In the genomic region with DNA sequence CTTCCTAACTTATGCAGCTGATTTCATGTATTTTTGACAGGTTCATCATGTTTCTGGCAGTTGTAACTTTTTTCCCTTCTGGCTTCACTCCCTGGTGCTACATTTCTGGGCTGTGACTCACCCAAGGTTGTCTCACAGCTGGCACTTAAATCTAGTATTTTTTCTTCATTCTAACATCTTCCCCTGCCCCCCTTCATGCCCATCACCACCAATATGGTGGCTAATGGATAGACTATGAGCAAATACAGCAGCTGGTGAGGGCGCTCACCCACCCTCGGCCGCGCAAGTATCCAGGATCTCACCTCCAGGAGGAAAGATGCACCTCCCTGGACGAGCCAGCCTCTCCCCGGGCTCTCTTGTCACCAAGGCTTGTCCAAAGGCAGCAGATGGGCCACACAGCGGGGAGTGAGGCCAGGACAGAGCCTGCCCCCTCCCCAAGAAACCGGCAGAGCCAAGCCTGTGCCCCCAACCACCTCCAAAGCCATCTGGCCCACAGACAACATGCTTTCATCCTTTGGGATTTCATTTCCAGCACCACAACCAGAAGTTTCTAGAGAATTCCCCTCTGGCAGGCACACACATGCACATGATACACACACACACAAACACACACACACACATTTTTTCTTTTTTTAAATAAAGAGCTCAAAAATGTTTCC, we compare ENCODE assay signal across 9 cellular contexts. TPM values are rescaled to one million over a fixed set of nuclear protein-coding genes. Genes with fewer than 3 reads are reported as not detected.
A peak's percentile ranks its signal among the peaks of the same experiment; 100 is the strongest.
DNase-seq lines count a peak whose midpoint lies in the region; TF ChIP-seq lines count a peak whose summit lies in the region.
"Had no signal": no experiment of that assay in that cellular context is flagged by ENCODE, and none has a peak within 500 bp of the region (broad histone marks: within the 10 kb centered on the region; RNA-seq: fewer than 3 reads in every experiment).

No MANE protein-coding gene starts in this region.

- no peak overlapping the region for H2BK120ac ChIP-seq in H9 (ENCODE audit: low read depth, low read length, poor library complexity, severe bottlenecking)

- H3K27ac Mint-ChIP-seq in H9: no peak overlapping the region

- intact Hi-C loops in prostate gland (cut with DNase I): no loop called here

- H4K20me1 ChIP-seq in SK-N-SH (ENCODE audit: insufficient read depth) (no peaks in the 10 kb centered on the region), H9 (ENCODE audit: control insufficient read depth, insufficient read depth, insufficient read length) (no peaks in the 10 kb centered on the region)

- no peak overlapping the region for H3K4ac ChIP-seq in H9 (ENCODE audit: low read depth, low read length)

- H3K4me3 ChIP-seq in SK-N-SH (ENCODE audit: low read depth in 2 of 2, low read length in 1 of 2): no peak overlapping the region
- no peak overlapping the region for H3K4me3 ChIP-seq in fibroblast of villous mesenchyme (ENCODE audit: low read depth, low read length)
- H3K4me3 ChIP-seq in prostate gland: no peak overlapping the region

- no peak for TF ChIP-seq POLR2A in prostate gland (IDR thresholded peaks at IDR 0.05)

- TF ChIP-seq CTCF in SK-N-SH (IDR thresholded peaks at IDR 0.05): no peak
- no peak for TF ChIP-seq CTCF in fibroblast of villous mesenchyme (IDR thresholded peaks at IDR 0.05; ENCODE audit: insufficient read depth, low read depth, low read length)
- TF ChIP-seq CTCF in prostate gland (IDR thresholded peaks at IDR 0.05): no peak
- TF ChIP-seq CTCF in H9 (conservative IDR thresholded peaks at IDR 0.05): no peak

- no peak overlapping the region for H2AK5ac ChIP-seq in H9 (ENCODE audit: insufficient read length, low read length)

- H3K4me1 Mint-ChIP-seq in H9: peaks cover 4 to 8% of the 10 kb centered on the region in 2 experiments; a peak in 3 of 4 replicates

- H4K5ac ChIP-seq in H9 (ENCODE audit: insufficient read length, low read depth, low read length): no peak overlapping the region

- H3K14ac ChIP-seq in H9 (ENCODE audit: insufficient read depth, low read length): no peak overlapping the region; the same call in 1 of the 2 replicates

- DNase-seq in ELR (ENCODE audit: low read depth): peak; percentile 81
- DNase-seq in SK-N-SH: peak; percentile 17
- peak; percentile 77 for DNase-seq in fibroblast of villous mesenchyme (ENCODE audit: low read depth)
- peak; percentile 69 for DNase-seq in renal cortical epithelial cell (ENCODE audit: low read depth)
- no peak for DNase-seq in stimulated activated CD4-positive, alpha-beta T cell treated with anti-CD3 and anti-CD28 coated beads, Interleukin-4, amount 100 ng/mL, for 4 hours
- no peak for DNase-seq in prostate gland (ENCODE audit: low spot score)
- no peak for DNase-seq in HuH-7.5 (ENCODE audit: low spot score)
- no peak for DNase-seq in H9
- DNase-seq: activated CD4-positive, CD25-positive, alpha-beta regulatory T cell had no signal

- no peak overlapping the region for H2BK5ac ChIP-seq in H9 (ENCODE audit: insufficient read length, low read length)

- 48% methylated on average over 3 of the region's 8 CpGs for WGBS in SK-N-SH (ENCODE audit: low lambda C conversion rate)
- 79% methylated on average over 8 of the region's 8 CpGs for WGBS in prostate gland
- WGBS in H9 (ENCODE audit: extremely low coverage, insufficient read length, low lambda C conversion rate): no CpG with 5 or more reads among the region's 8 CpGs

- H2BK12ac ChIP-seq in H9 (ENCODE audit: insufficient read length, low read depth, low read length): no peak overlapping the region

- H3F3A ChIP-seq in SK-N-SH (replicated peaks; ENCODE audit: insufficient read depth): peaks cover 30% of the 10 kb centered on the region

- H3K27me3 Mint-ChIP-seq in H9 (ENCODE audit: low read depth): peaks cover 21% of the 10 kb centered on the region

- no peak overlapping the region for H3K56ac ChIP-seq in H9 (ENCODE audit: insufficient read length, low read depth, low read length)

- H4K91ac ChIP-seq in H9 (ENCODE audit: insufficient read length, low read depth, low read length): no peak overlapping the region

- H3K9me2 ChIP-seq in SK-N-SH: no peaks in the 10 kb centered on the region

- H3K9me3 Mint-ChIP-seq in H9: no peaks in the 10 kb centered on the region

- H3K79me1 ChIP-seq in H9 (ENCODE audit: insufficient read depth, low read depth, low read length, poor library complexity, severe bottlenecking): no peaks in the 10 kb centered on the region

- H2BK15ac ChIP-seq in H9 (ENCODE audit: low read depth, low read length): no peak overlapping the region

- CTCF ChIA-PET in SK-N-SH (lab: Yijun Ruan, JAX): interaction anchor here (1.2 kb wide), 2 partner anchors 21 to 64 kb away, joined by 4 to 5 read pairs; no protein-coding TSS in a partner anchor

- no peak overlapping the region for H4K8ac ChIP-seq in H9 (replicated peaks; ENCODE audit: insufficient read length, low read depth, low read length)

- no peak overlapping the region for H3K23ac ChIP-seq in H9 (ENCODE audit: insufficient read length, low read depth, low read length)

- H3T11ph ChIP-seq in H9 (ENCODE audit: low read length): no peak overlapping the region

- H3K27me3 ChIP-seq in SK-N-SH (ENCODE audit: insufficient read depth) (no peaks in the 10 kb centered on the region), prostate gland (replicated peaks; ENCODE audit: insufficient read depth) (no peaks in the 10 kb centered on the region), H9 (ENCODE audit: insufficient read depth, low read length) (no peaks in the 10 kb centered on the region; the same call in 1 of the 2 replicates)

- H2AFZ ChIP-seq in SK-N-SH (ENCODE audit: low read depth) (no peak overlapping the region), H9 (ENCODE audit: low read length) (no peak overlapping the region)

- H3K79me2 ChIP-seq in SK-N-SH (ENCODE audit: insufficient read depth): no peaks in the 10 kb centered on the region
- H3K79me2 ChIP-seq in H9 (ENCODE audit: insufficient read depth, low read length): no peaks in the 10 kb centered on the region

- no peak overlapping the region for H2BK20ac ChIP-seq in H9 (ENCODE audit: low read depth, low read length, poor library complexity, severe bottlenecking)

- H3K23me2 ChIP-seq in H9 (ENCODE audit: insufficient read length, low read depth, low read length, poor library complexity, severe bottlenecking): no peaks in the 10 kb centered on the region

- no peak overlapping the region for H3K18ac ChIP-seq in H9 (ENCODE audit: insufficient read length, low read depth, low read length)

- H3K36me3 Mint-ChIP-seq in H9 (ENCODE audit: insufficient read depth in 1 of 3, low read depth in 3 of 3): no peaks in the 10 kb centered on the region

- no peak overlapping the region for H3K4me3 Mint-ChIP-seq in H9

- no peak for TF ChIP-seq RAD21 in SK-N-SH (IDR thresholded peaks at IDR 0.05; ENCODE audit: low read length)

- H3K4me1 ChIP-seq in SK-N-SH (ENCODE audit: control insufficient read depth in 1 of 2, insufficient read depth in 2 of 2, low read depth in 1 of 2, low read length in 1 of 2) (peaks cover 26 to 41% of the 10 kb centered on the region in 2 experiments; a peak in 3 of 4 replicates), prostate gland (replicated peaks) (no peaks in the 10 kb centered on the region), H9 (ENCODE audit: insufficient read depth, low read length) (no peaks in the 10 kb centered on the region)

- POLR2A ChIA-PET in SK-N-SH (lab: Yijun Ruan, JAX): no interaction called here

- H3K4me2 ChIP-seq in SK-N-SH (peak overlapping the region; percentile 51; the same call in 1 of the 2 replicates), H9 (ENCODE audit: insufficient read depth, insufficient read length, low read length) (no peak overlapping the region)

- H3K9me3 ChIP-seq in SK-N-SH (no peaks in the 10 kb centered on the region), prostate gland (no peaks in the 10 kb centered on the region), H9 (ENCODE audit: control insufficient read depth, low read depth, low read length) (no peaks in the 10 kb centered on the region)

- peak in 1 of 2 experiments; percentile 89; a peak in 2 of 4 replicates for TF ChIP-seq EP300 in SK-N-SH (IDR thresholded peaks at IDR 0.05; ENCODE audit: borderline replicate concordance in 1 of 2, low read depth in 1 of 2, low read length in 1 of 2)

- H3K9ac ChIP-seq in SK-N-SH: no peak overlapping the region
- H3K9ac ChIP-seq in H9 (ENCODE audit: extremely low read depth, insufficient read length, low read length): no peak overlapping the region

- H3K36me3 ChIP-seq in SK-N-SH (replicated peaks in 1 of 2; ENCODE audit: control insufficient read depth in 1 of 2, insufficient read depth in 2 of 2, low read length in 1 of 2): no peaks in the 10 kb centered on the region
- H3K36me3 ChIP-seq in prostate gland: no peaks in the 10 kb centered on the region

- H3K27ac ChIP-seq in SK-N-SH (ENCODE audit: low read depth in 2 of 2, low read length in 1 of 2) (peak overlapping the region; percentile 0 to 46; a peak in 2 of 4 replicates), prostate gland (peak overlapping the region in 1 of 2 donors; percentile 35), H9 (ENCODE audit: insufficient read length, low read depth, low read length) (no peak overlapping the region)

TF ChIP-seq in SK-N-SH, 30 proteins besides CTCF, POLR2A, EP300 and RAD21 (continues in another document):
- TF ChIP-seq YY1 (IDR thresholded peaks at IDR 0.05; ENCODE audit: low read depth) (peak; percentile 67; the same call in 1 of the 2 replicates), FOSL2 (IDR thresholded peaks at IDR 0.05; ENCODE audit: borderline replicate concordance, low read depth) (peak; percentile 88), FOXM1 (IDR thresholded peaks at IDR 0.05; ENCODE audit: low read depth) (peak; percentile 31; the same call in 1 of the 2 replicates), TCF12 (IDR thresholded peaks at IDR 0.05) (peak; percentile 96), SIN3A (IDR thresholded peaks at IDR 0.05; ENCODE audit: borderline replicate concordance, low read depth, low read length) (peak; percentile 79; the same call in 1 of the 2 replicates), JUND (IDR thresholded peaks at IDR 0.05) (peak; percentile 85), NRF1 (IDR thresholded peaks at IDR 0.05; ENCODE audit: low read depth, low read length) (no peak)
- TF ChIP-seq, protein P1, sequence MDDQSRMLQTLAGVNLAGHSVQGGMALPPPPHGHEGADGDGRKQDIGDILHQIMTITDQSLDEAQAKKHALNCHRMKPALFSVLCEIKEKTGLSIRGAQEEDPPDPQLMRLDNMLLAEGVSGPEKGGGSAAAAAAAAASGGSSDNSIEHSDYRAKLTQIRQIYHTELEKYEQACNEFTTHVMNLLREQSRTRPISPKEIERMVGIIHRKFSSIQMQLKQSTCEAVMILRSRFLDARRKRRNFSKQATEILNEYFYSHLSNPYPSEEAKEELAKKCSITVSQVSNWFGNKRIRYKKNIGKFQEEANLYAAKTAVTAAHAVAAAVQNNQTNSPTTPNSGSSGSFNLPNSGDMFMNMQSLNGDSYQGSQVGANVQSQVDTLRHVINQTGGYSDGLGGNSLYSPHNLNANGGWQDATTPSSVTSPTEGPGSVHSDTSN (IDR thresholded peaks at IDR 0.05): peak; percentile 91

RNA-seq across cellular contexts. Expression of a gene that starts 39.1 kb away (rescaled TPM):
- polyA plus RNA-seq in SK-N-SH (2012; rRNA removed): 5.6 and 6.4 TPM in 2 replicates
- 2.9 and 4.3 TPM in 2 replicates for polyA plus RNA-seq in SK-N-SH (2012; cell fraction: cytosol; rRNA removed)
- polyA plus RNA-seq in SK-N-SH (2012; cell fraction: nucleus; rRNA removed): 7.0 and 7.3 TPM in 2 replicates
- total RNA-seq in fibroblast of villous mesenchyme (6.8 and 9.1 TPM in 2 replicates), renal cortical epithelial cell (4.3 and 12.9 TPM in 2 replicates), prostate gland (10 to 100 TPM; 40.1 to 49.8 TPM), H9 (2021) (0.20 and 0.22 TPM in 2 replicates)

Comparison
In these comparisons a context has a peak if more than half of its experiments do, and no peak if none do; other contexts are left out.
1. DNase-seq: peak in ELR (single experiment), SK-N-SH (single experiment), fibroblast of villous mesenchyme (single experiment) and renal cortical epithelial cell (single experiment); none in stimulated activated CD4-positive, alpha-beta T cell treated with anti-CD3 and anti-CD28 coated beads, Interleukin-4, amount 100 ng/mL, for 4 hours (0 of 2), prostate gland (single experiment), HuH-7.5 (single experiment) and H9 (single experiment).